Comparison of ENCODE assay signal across 8 cellular contexts in the genomic region with DNA sequence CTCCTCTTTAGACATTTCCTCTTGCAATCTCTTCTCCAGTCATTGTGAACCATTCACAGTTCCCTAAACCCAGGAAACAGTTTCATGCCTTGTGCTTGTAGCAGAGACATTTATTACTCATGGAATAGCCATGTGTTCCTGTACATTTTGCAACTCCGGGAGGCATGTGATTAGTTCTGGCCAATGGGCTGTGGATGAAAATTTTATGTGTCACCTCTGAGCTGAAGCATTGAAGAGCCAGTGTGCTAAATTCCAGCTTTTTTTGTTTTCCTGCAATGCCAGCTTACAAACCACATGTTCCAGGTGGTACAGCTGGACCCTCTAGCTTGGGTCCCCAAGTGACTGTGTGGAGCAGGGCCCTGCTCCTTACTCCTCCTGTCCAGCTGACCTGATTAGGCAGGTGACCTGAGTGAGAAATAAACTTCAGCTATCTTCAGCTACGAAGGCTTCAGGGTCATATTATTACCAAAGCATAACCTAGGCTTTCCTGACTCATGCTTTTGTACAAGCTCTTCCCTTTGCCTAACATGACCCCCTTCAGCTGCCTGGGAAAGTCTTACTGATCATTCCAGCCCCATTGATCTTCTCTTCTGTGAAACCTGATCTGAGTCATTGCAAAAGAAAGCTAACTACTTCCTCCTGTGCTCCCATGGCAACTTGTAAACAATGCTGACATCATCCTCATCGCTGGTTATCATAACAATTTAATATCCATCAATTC.
DNase-seq lines count a peak whose midpoint lies in the region; ATAC-seq and TF ChIP-seq lines count a peak whose summit lies in the region.

No MANE protein-coding gene starts in this region.

- intact Hi-C loops in lower lobe of right lung (cut with DNase I), result no loop called here

- TF ChIP-seq CTCF in GM12865 (IDR thresholded peaks at IDR 0.05; ENCODE audit: insufficient read depth, low read depth, low read length, missing control alignments) (no peak), GM23338 (conservative IDR thresholded peaks at IDR 0.05; ENCODE audit: low read depth in 2 of 2) (no peak), lower lobe of right lung (IDR thresholded peaks at IDR 0.05) (no peak), type B pancreatic cell (conservative IDR thresholded peaks at IDR 0.05) (no peak)

- H3K4me3 ChIP-seq in GM12865 (ENCODE audit: low read depth, low read length) (no peak overlapping the region), GM23338 (no peak overlapping the region), lower lobe of right lung (no peak overlapping the region)

- H3K9me3 ChIP-seq in lower lobe of right lung, result no peaks in the 10 kb centered on the region

- H3K4me3 Mint-ChIP-seq in GM23338 (no peak overlapping the region), type B pancreatic cell (peak overlapping the region; percentile 39)

- no peaks in the 10 kb centered on the region for H3F3A ChIP-seq in GM23338 (replicated peaks; ENCODE audit: low read depth)

- H3K27ac ChIP-seq in GM23338 (ENCODE audit: low read depth) (0 out of 2 replicates have a peak overlapping the region, but pooled peaks have one; percentile 20), lower lobe of right lung (peak overlapping the region; percentile 61)

- H4K20me1 ChIP-seq in GM23338 (replicated peaks; ENCODE audit: insufficient read depth), result no peaks in the 10 kb centered on the region

- H3K27me3 ChIP-seq in GM23338 (ENCODE audit: insufficient read depth) (no peaks in the 10 kb centered on the region), lower lobe of right lung (ENCODE audit: low read depth) (no peaks in the 10 kb centered on the region)

- H3K9me2 ChIP-seq in GM23338 (ENCODE audit: insufficient read depth), result peaks cover 15% of the 10 kb centered on the region; the same call in 1 of the 2 replicates

- H3K4me1 ChIP-seq in GM23338 (ENCODE audit: insufficient read depth) (no peaks in the 10 kb centered on the region), lower lobe of right lung (peaks cover 32% of the 10 kb centered on the region)

- TF ChIP-seq RAD21 in Ishikawa (IDR thresholded peaks at IDR 0.05; ENCODE audit: low read depth), result no peak

- H3K27ac Mint-ChIP-seq in GM23338 (no peak overlapping the region), type B pancreatic cell (peak overlapping the region; percentile 92)

- H3K9me3 Mint-ChIP-seq in GM23338 (peaks cover 15% of the 10 kb centered on the region), type B pancreatic cell (peaks cover 22% of the 10 kb centered on the region)

- H3K79me2 ChIP-seq in GM23338 (replicated peaks; ENCODE audit: insufficient read depth), result no peaks in the 10 kb centered on the region

- DNase-seq in GM12865 (ENCODE audit: low read depth) (peak; percentile 81), GM23338 (ENCODE audit: low spot score) (peak; percentile 71), T-helper 1 cell (peak in 4 of 5 donors; percentile 27 to 85 (median 42)), lower lobe of right lung (no peak), type B pancreatic cell (ENCODE audit: extremely low spot score, unreplicated experiment) (no peak), COLO829 (ENCODE audit: low spot score) (no peak)
- DNase-seq in central memory CD4-positive, alpha-beta T cell, result peak; percentile 78

- peak; percentile 77 for ATAC-seq in GM23338
- peak; percentile 77 to 88 for ATAC-seq in lower lobe of right lung

- H2AFZ ChIP-seq in GM23338, result no peak overlapping the region

- H3K4me1 Mint-ChIP-seq in GM23338, result peaks cover 14% of the 10 kb centered on the region
- peaks cover 58% of the 10 kb centered on the region for H3K4me1 Mint-ChIP-seq in type B pancreatic cell (ENCODE audit: unreplicated experiment)

- 0 out of 2 replicates have a peak overlapping the region, but pooled peaks have one; percentile 11 for H3K4me2 ChIP-seq in GM23338

- no peaks in the 10 kb centered on the region for H3K36me3 Mint-ChIP-seq in GM23338 (ENCODE audit: low read depth)
- no peaks in the 10 kb centered on the region for H3K36me3 Mint-ChIP-seq in type B pancreatic cell

- TF ChIP-seq EP300 in Ishikawa (IDR thresholded peaks at IDR 0.05; ENCODE audit: borderline replicate concordance), result peak; percentile 47; the same call in 1 of the 2 replicates

- H3K27me3 Mint-ChIP-seq in GM23338 (ENCODE audit: insufficient read depth, low read depth, poor library complexity), result no peaks in the 10 kb centered on the region
- H3K27me3 Mint-ChIP-seq in type B pancreatic cell, result no peaks in the 10 kb centered on the region

- H3K36me3 ChIP-seq in GM23338 (ENCODE audit: insufficient read depth) (no peaks in the 10 kb centered on the region), lower lobe of right lung (no peaks in the 10 kb centered on the region)

TF ChIP-seq in Ishikawa, 13 proteins besides CTCF, POLR2A, EP300 and RAD21:
- peak; percentile 94 for TF ChIP-seq CEBPB (IDR thresholded peaks at IDR 0.05)
- no peak for TF ChIP-seq ZBTB7A (IDR thresholded peaks at IDR 0.05; ENCODE audit: low read depth)
- TF ChIP-seq MAX (IDR thresholded peaks at IDR 0.05), result peak; percentile 71
- TF ChIP-seq, protein P1, sequence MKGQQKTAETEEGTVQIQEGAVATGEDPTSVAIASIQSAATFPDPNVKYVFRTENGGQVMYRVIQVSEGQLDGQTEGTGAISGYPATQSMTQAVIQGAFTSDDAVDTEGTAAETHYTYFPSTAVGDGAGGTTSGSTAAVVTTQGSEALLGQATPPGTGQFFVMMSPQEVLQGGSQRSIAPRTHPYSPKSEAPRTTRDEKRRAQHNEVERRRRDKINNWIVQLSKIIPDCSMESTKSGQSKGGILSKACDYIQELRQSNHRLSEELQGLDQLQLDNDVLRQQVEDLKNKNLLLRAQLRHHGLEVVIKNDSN (IDR thresholded peaks at IDR 0.05), result peak; percentile 77
- peak; percentile 45; the same call in 1 of the 2 replicates for TF ChIP-seq TCF12 (IDR thresholded peaks at IDR 0.05; ENCODE audit: low read depth)

Comparison
In these comparisons a context has a peak if more than half of its experiments do, and no peak if none do; other contexts are left out.
1. DNase-seq: peak in GM12865 (single experiment), GM23338 (single experiment), T-helper 1 cell (4 of 5) and central memory CD4-positive, alpha-beta T cell (single experiment); none in lower lobe of right lung (single experiment), type B pancreatic cell (single experiment) and COLO829 (single experiment).